In genomic region chr15:66134284-66134683, GRCh38 we compare ENCODE assay signal across 13 cellular contexts.
A peak's percentile ranks its signal among the peaks of the same experiment; 100 is the strongest.
DNase-seq lines count a peak whose midpoint lies in the region; ATAC-seq and TF ChIP-seq lines count a peak whose summit lies in the region.
"Had no signal": no experiment of that assay in that cellular context is flagged by ENCODE, and none has a peak within 500 bp of the region (broad histone marks: within the 10 kb centered on the region; RNA-seq: fewer than 3 reads in every experiment).

No MANE protein-coding gene starts in this region.

- DNase-seq in T-helper 17 cell = no peak
- no peak for DNase-seq in G401 (ENCODE audit: low spot score)
- no peak for DNase-seq in endothelial cell (ENCODE audit: low spot score)
- DNase-seq in NCI-H1048 (lab: John Stamatoyannopoulos, UW) = no peak
- DNase-seq: C1 segment of cervical spinal cord; CD4-positive, alpha-beta T cell; DMS79; HCEC 1CT; IMR-90 had no signal

- no peak for TF ChIP-seq CTCF in brain (conservative IDR thresholded peaks at IDR 0.05)
- no peak for TF ChIP-seq CTCF in endothelial cell (IDR thresholded peaks at IDR 0.05; ENCODE audit: unreplicated experiment)

- H3K9me3 ChIP-seq in T-helper 17 cell (ENCODE audit: control insufficient read depth, low read length, poor library complexity, severe bottlenecking) = no peaks in the 10 kb centered on the region

- peaks cover 21% of the 10 kb centered on the region for H3K27me3 Mint-ChIP-seq in T-helper 17 cell
- peaks cover 12% of the 10 kb centered on the region for H3K27me3 Mint-ChIP-seq in brain
- peaks cover 6% of the 10 kb centered on the region for H3K27me3 Mint-ChIP-seq in endothelial cell (ENCODE audit: unreplicated experiment)

- no peak for ATAC-seq in T-helper 17 cell

- H3K4me3 Mint-ChIP-seq in T-helper 17 cell (no peak overlapping the region), brain (no peak overlapping the region), endothelial cell (ENCODE audit: unreplicated experiment) (no peak overlapping the region)
- H3K4me3 Mint-ChIP-seq: B cell; CD4-positive, alpha-beta T cell had no signal

- H3K27ac Mint-ChIP-seq in T-helper 17 cell (peak overlapping the region; percentile 10), brain (peak overlapping the region in 3 of 5 experiments; percentile 84 to 89 (median 87)), endothelial cell (ENCODE audit: unreplicated experiment) (no peak overlapping the region)
- H3K27ac Mint-ChIP-seq: B cell; CD4-positive, alpha-beta T cell had no signal

- no peaks in the 10 kb centered on the region for H3K27me3 ChIP-seq in layer of hippocampus (ENCODE audit: control insufficient read depth, insufficient read depth, low read length)

- in situ Hi-C loops in G401 (cut with HindIII; ENCODE audit: low sequenced_read_pairs) = no loop called here

- H3K36me3 Mint-ChIP-seq in T-helper 17 cell (ENCODE audit: low read depth) (no peaks in the 10 kb centered on the region), brain (no peaks in the 10 kb centered on the region), endothelial cell (ENCODE audit: low read depth, unreplicated experiment) (no peaks in the 10 kb centered on the region)

- H3K27ac ChIP-seq in layer of hippocampus (ENCODE audit: low read depth, low read length) (peak overlapping the region; percentile 95), temporal lobe (ENCODE audit: low read depth, low read length) (peak overlapping the region; percentile 97)

- H3K9me3 Mint-ChIP-seq in brain (peaks cover 0 to 2% (median 0%) of the 10 kb centered on the region in 5 experiments), endothelial cell (ENCODE audit: unreplicated experiment) (no peaks in the 10 kb centered on the region)
- H3K9me3 Mint-ChIP-seq: CD4-positive, alpha-beta T cell had no signal

- peaks cover 11% of the 10 kb centered on the region for H3K4me1 Mint-ChIP-seq in T-helper 17 cell
- H3K4me1 Mint-ChIP-seq in brain = peaks cover 69% of the 10 kb centered on the region
- peaks cover 21% of the 10 kb centered on the region for H3K4me1 Mint-ChIP-seq in endothelial cell (ENCODE audit: unreplicated experiment)
- H3K4me1 Mint-ChIP-seq: B cell had no signal
